In genomic region chr9:129459550-129460322, GRCh38 we compare ENCODE assay signal across 8 cellular contexts.
A peak's percentile ranks its signal among the peaks of the same experiment; 100 is the strongest.
DNase-seq lines count a peak whose midpoint lies in the region; ATAC-seq and TF ChIP-seq lines count a peak whose summit lies in the region.

No MANE protein-coding gene starts in this region.

- no peaks in the 10 kb centered on the region for H3K27me3 ChIP-seq in esophagus muscularis mucosa
- no peaks in the 10 kb centered on the region for H3K27me3 ChIP-seq in gastrocnemius medialis

- H3K36me3 ChIP-seq in esophagus muscularis mucosa = no peaks in the 10 kb centered on the region
- no peaks in the 10 kb centered on the region for H3K36me3 ChIP-seq in gastrocnemius medialis

- TF ChIP-seq CTCF in VCaP (conservative IDR thresholded peaks at IDR 0.05) = no peak
- no peak for TF ChIP-seq CTCF in esophagus muscularis mucosa (IDR thresholded peaks at IDR 0.05)
- TF ChIP-seq CTCF in gastrocnemius medialis (IDR thresholded peaks at IDR 0.05 in 4 of 5, conservative IDR thresholded peaks at IDR 0.05 in 1 of 5) = no peak

- DNase-seq in DMS79 treated with DMSO at 0.1 percent for 48 hours (lab: John Stamatoyannopoulos, UW) = peak; percentile 48
- DNase-seq in esophagus muscularis mucosa (ENCODE audit: extremely low spot score) = no peak
- DNase-seq in gastrocnemius medialis = no peak
- DNase-seq in NCI-H774 (lab: John Stamatoyannopoulos, UW) = no peak
- DNase-seq in SKM-1 treated with dmso at 0.1 percent for 144 hours (lab: John Stamatoyannopoulos, UW; ENCODE audit: unreplicated experiment) = no peak

- H3K27ac ChIP-seq in VCaP (peak overlapping the region; percentile 98), esophagus muscularis mucosa (replicated peaks in 1 of 4) (peak overlapping the region; percentile 90 to 97 (median 94)), gastrocnemius medialis (peak overlapping the region; percentile 56 to 91 (median 84))

- H3K4me1 ChIP-seq in esophagus muscularis mucosa = peaks cover 38 to 58% (median 54%) of the 10 kb centered on the region in 4 donors
- H3K4me1 ChIP-seq in gastrocnemius medialis = peaks cover 23 to 27% of the 10 kb centered on the region in 2 donors

- intact Hi-C loops in esophagus muscularis mucosa (cut with DNase I) (loop anchor here (5.0 kb wide), 2 partner anchors 42 to 122 kb away; no protein-coding TSS in a partner anchor), gastrocnemius medialis (cut with DNase I; ENCODE audit: low total_unique reads) (loop anchor here (1.0 to 5.0 kb wide), 4 partner anchors 23 to 142 kb away; no protein-coding TSS in a partner anchor)

- ATAC-seq in gastrocnemius medialis (peak in 1 of 2 donors; percentile 17), GM18907 (IDR thresholded peaks at IDR 0.05; ENCODE audit: unreplicated experiment) (no peak), HG03457 (IDR thresholded peaks at IDR 0.05; ENCODE audit: unreplicated experiment) (no peak)

- TF ChIP-seq POLR2A in esophagus muscularis mucosa (IDR thresholded peaks at IDR 0.05; ENCODE audit: low read depth) = no peak
- TF ChIP-seq POLR2A in gastrocnemius medialis (IDR thresholded peaks at IDR 0.05) = no peak

- TF ChIP-seq EP300 in esophagus muscularis mucosa (IDR thresholded peaks at IDR 0.05) = no peak

- H3K4me3 ChIP-seq in esophagus muscularis mucosa (peak overlapping the region; percentile 49 to 62 (median 50)), gastrocnemius medialis (peak overlapping the region; percentile 5 to 55 (median 14))

- in situ Hi-C loops in gastrocnemius medialis (cut with MboI; ENCODE audit: low sequenced_read_pairs in 4 of 4) = loop anchor here in 1 of 4 donors (25.0 kb wide), 1 partner anchor 103 kb away; no protein-coding TSS in a partner anchor

- H3K9me3 ChIP-seq in esophagus muscularis mucosa (no peaks in the 10 kb centered on the region), gastrocnemius medialis (no peaks in the 10 kb centered on the region)

- 45% methylated on average over 10 of the region's 29 CpGs for WGBS in esophagus muscularis mucosa
